1 cellular context compared by ENCODE assay signal in the genomic region with DNA sequence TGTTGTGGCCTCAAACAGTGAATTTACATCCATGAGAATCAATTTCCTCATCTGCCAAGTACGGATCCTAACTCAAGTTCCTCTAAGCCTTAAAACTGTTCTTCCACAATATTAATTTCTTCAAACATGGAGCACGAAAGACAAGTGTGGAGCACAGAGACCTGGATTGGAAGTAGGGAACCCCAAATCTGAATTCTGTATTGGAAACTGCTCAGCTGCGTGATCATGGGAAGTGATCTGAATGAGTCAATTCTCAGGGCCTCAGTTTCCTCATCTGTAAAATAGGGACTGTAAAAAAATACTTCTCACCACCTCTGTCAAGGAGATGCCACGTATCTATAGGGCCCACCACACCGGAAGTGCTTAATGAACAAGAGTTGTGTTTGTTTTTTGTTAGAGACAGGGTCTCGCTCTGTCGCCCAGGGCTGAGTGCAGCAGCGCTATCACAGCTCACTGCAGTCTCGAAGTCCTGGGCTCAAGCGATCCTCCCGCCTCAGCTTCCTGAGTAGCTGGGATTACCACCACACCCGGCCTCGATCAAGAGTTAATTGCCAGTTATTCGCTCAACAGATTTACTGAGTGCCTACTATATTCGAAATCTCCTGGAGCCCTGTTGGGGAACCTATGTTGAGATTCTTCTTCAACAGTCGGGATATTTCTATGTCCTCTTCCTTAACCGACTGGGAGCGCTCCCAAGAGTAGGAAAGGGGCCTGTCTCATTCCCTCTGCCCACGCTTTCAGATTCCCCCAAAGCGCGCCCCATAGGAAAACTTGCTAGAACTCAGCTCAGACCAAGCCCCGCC.
TF ChIP-seq lines count a peak whose summit lies in the region.

No MANE protein-coding gene starts in this region.

TF ChIP-seq in HCT116, 20 proteins besides CTCF, POLR2A, EP300 and RAD21 (continued from another document):
- TF ChIP-seq, protein P1, sequence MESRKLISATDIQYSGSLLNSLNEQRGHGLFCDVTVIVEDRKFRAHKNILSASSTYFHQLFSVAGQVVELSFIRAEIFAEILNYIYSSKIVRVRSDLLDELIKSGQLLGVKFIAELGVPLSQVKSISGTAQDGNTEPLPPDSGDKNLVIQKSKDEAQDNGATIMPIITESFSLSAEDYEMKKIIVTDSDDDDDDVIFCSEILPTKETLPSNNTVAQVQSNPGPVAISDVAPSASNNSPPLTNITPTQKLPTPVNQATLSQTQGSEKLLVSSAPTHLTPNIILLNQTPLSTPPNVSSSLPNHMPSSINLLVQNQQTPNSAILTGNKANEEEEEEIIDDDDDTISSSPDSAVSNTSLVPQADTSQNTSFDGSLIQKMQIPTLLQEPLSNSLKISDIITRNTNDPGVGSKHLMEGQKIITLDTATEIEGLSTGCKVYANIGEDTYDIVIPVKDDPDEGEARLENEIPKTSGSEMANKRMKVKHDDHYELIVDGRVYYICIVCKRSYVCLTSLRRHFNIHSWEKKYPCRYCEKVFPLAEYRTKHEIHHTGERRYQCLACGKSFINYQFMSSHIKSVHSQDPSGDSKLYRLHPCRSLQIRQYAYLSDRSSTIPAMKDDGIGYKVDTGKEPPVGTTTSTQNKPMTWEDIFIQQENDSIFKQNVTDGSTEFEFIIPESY (IDR thresholded peaks at IDR 0.05; ENCODE audit: extremely low read depth, insufficient replicate concordance, low read length) = no peak
- TF ChIP-seq EGR1 (IDR thresholded peaks at IDR 0.05; ENCODE audit: low read depth) = no peak
- TF ChIP-seq EZH2 (IDR thresholded peaks at IDR 0.05) = no peak
- TF ChIP-seq, protein P2, sequence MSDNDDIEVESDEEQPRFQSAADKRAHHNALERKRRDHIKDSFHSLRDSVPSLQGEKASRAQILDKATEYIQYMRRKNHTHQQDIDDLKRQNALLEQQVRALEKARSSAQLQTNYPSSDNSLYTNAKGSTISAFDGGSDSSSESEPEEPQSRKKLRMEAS (IDR thresholded peaks at IDR 0.05) = no peak
- no peak for TF ChIP-seq POLR2AphosphoS5 (IDR thresholded peaks at IDR 0.05; ENCODE audit: low read depth, low read length)
- no peak for TF ChIP-seq CEBPB (IDR thresholded peaks at IDR 0.05; ENCODE audit: low read depth)
- TF ChIP-seq CBX3 (IDR thresholded peaks at IDR 0.05; ENCODE audit: low read depth) = no peak
